10 cellular contexts compared by ENCODE assay signal in genomic region chr12:69401940-69402339, GRCh38. TPM values are rescaled to one million over a fixed set of nuclear protein-coding genes. Genes with fewer than 3 reads are reported as not detected.
"Had no signal": no experiment of that assay in that cellular context is flagged by ENCODE, and none has a peak within 500 bp of the region (broad histone marks: within the 10 kb centered on the region; RNA-seq: fewer than 3 reads in every experiment).

No MANE protein-coding gene starts in this region.

- H3K27me3 ChIP-seq: tibial nerve had no signal

- H3K4me3 Mint-ChIP-seq: activated CD4-positive, alpha-beta T cell treated with anti-CD3 and anti-CD28 coated beads, Interleukin-2, amount 10 ng/mL, durations not matched to agents 24 days and 14 days; activated naive CD4-positive, alpha-beta T cell treated with anti-CD3 and anti-CD28 coated beads, Interleukin-2, amount 10 ng/mL, durations not matched to agents 7 days and 5 days; activated T-helper 17 cell treated with anti-CD3 and anti-CD28 coated beads, Interleukin-2, amount 50 U/mL, for 72 hours; brain; dendritic cell treated with granulocyte-macrophage colony-stimulating factor and Interleukin-4, amounts not matched to agents 40 ng/mL and 50 ng/mL, for 4 days; effector memory CD8-positive, alpha-beta T cell; nephron progenitor cell had no signal

- H3K27ac ChIP-seq: tibial nerve had no signal

- H3K4me1 Mint-ChIP-seq: activated CD4-positive, alpha-beta T cell treated with anti-CD3 and anti-CD28 coated beads, Interleukin-2, amount 10 ng/mL, durations not matched to agents 24 days and 14 days; activated naive CD4-positive, alpha-beta T cell treated with anti-CD3 and anti-CD28 coated beads, Interleukin-2, amount 10 ng/mL, durations not matched to agents 7 days and 5 days; activated T-helper 17 cell treated with anti-CD3 and anti-CD28 coated beads, Interleukin-2, amount 50 U/mL, for 72 hours; brain; nephron progenitor cell had no signal

- H3K4me1 ChIP-seq: tibial nerve had no signal

- H3K4me3 ChIP-seq: tibial nerve had no signal

- ATAC-seq: activated T-helper 17 cell treated with anti-CD3 and anti-CD28 coated beads, Interleukin-2, amount 50 U/mL, for 72 hours; effector memory CD8-positive, alpha-beta T cell had no signal

- DNase-seq: activated CD4-positive, alpha-beta T cell treated with anti-CD3 and anti-CD28 coated beads, Interleukin-2, amount 10 ng/mL, durations not matched to agents 24 days and 14 days; activated naive CD4-positive, alpha-beta T cell treated with anti-CD3 and anti-CD28 coated beads, Interleukin-2, amount 10 ng/mL, durations not matched to agents 7 days and 5 days; effector memory CD8-positive, alpha-beta T cell; mesendoderm; nephron progenitor cell had no signal

- H3K27ac Mint-ChIP-seq: activated CD4-positive, alpha-beta T cell treated with anti-CD3 and anti-CD28 coated beads, Interleukin-2, amount 10 ng/mL, durations not matched to agents 24 days and 14 days; activated naive CD4-positive, alpha-beta T cell treated with anti-CD3 and anti-CD28 coated beads, Interleukin-2, amount 10 ng/mL, durations not matched to agents 7 days and 5 days; activated T-helper 17 cell treated with anti-CD3 and anti-CD28 coated beads, Interleukin-2, amount 50 U/mL, for 72 hours; brain; dendritic cell treated with granulocyte-macrophage colony-stimulating factor and Interleukin-4, amounts not matched to agents 40 ng/mL and 50 ng/mL, for 4 days; effector memory CD8-positive, alpha-beta T cell; nephron progenitor cell had no signal

- H3K9me3 Mint-ChIP-seq: activated CD4-positive, alpha-beta T cell treated with anti-CD3 and anti-CD28 coated beads, Interleukin-2, amount 10 ng/mL, durations not matched to agents 24 days and 14 days; activated T-helper 17 cell treated with anti-CD3 and anti-CD28 coated beads, Interleukin-2, amount 50 U/mL, for 72 hours; effector memory CD8-positive, alpha-beta T cell had no signal

RNA-seq across cellular contexts. Expression of gene LYZ, which starts 53.8 kb away (rescaled TPM):
- total RNA-seq: activated CD4-positive, alpha-beta T cell treated with anti-CD3 and anti-CD28 coated beads, Interleukin-2, amount 10 ng/mL, durations not matched to agents 24 days and 14 days; epithelial cell of proximal tubule had no signal
